ENCODE assay signal across 1 cellular context in the genomic region with DNA sequence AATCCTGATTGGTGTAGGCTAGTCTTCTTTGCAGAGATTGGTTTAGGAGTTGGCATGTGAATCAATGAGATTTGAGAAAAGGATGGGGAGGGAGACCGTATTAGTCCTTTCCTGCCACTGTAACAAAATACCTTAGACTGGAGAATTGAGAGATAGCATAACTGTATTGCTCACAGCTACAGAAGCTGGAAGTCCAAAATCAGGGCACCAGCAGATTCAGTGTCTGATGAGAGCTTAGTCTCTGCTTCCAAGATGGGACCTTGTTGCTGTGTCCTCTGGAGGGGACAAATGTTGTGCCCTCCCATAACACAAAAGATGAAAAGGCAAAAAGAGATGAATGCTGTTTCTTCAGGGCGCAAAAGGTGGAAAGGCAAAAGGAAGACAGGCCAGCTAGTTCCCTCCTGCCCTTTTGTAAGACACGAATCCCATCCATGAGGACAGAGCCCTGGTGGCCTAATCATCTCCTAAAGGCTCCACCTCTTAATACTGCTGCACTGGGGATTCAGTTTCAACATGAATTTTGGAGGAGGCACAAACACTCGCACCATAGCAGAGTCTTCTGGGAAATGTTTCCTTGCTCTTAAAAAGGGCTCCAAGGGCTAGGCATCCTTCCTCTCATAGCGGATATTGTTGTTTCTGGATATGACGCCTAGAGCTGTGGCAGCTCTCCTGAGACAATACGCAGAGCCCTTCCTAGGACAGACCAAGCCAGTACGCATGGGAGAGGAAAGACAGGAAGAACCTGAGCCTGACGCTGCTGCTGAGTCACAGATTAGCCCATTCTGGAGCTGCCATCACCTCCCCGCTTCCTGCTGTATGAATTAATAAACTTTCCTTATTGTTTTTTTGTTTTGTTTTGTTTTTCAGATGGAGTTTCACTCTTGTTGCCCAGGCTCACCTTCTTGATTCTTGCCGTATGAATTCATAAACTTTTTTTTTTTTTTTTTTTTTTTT.
TF ChIP-seq lines count a peak whose summit lies in the region.

No MANE protein-coding gene starts in this region.

TF ChIP-seq in GM23338, 12 proteins besides CTCF, POLR2A, EP300 and RAD21 (continued from another document):
- TF ChIP-seq ZNF462 (CRISPR knock-in tag; IDR thresholded peaks at IDR 0.05) (no peak), ZNF114 (CRISPR knock-in tag; IDR thresholded peaks at IDR 0.05) (no peak), EZH2 (IDR thresholded peaks at IDR 0.05; ENCODE audit: low read depth, unreplicated experiment) (no peak), EZH2phosphoT487 (IDR thresholded peaks at IDR 0.05; ENCODE audit: unreplicated experiment) (no peak), JUNB (IDR thresholded peaks at IDR 0.05; ENCODE audit: unreplicated experiment) (no peak)
- TF ChIP-seq, protein P1, sequence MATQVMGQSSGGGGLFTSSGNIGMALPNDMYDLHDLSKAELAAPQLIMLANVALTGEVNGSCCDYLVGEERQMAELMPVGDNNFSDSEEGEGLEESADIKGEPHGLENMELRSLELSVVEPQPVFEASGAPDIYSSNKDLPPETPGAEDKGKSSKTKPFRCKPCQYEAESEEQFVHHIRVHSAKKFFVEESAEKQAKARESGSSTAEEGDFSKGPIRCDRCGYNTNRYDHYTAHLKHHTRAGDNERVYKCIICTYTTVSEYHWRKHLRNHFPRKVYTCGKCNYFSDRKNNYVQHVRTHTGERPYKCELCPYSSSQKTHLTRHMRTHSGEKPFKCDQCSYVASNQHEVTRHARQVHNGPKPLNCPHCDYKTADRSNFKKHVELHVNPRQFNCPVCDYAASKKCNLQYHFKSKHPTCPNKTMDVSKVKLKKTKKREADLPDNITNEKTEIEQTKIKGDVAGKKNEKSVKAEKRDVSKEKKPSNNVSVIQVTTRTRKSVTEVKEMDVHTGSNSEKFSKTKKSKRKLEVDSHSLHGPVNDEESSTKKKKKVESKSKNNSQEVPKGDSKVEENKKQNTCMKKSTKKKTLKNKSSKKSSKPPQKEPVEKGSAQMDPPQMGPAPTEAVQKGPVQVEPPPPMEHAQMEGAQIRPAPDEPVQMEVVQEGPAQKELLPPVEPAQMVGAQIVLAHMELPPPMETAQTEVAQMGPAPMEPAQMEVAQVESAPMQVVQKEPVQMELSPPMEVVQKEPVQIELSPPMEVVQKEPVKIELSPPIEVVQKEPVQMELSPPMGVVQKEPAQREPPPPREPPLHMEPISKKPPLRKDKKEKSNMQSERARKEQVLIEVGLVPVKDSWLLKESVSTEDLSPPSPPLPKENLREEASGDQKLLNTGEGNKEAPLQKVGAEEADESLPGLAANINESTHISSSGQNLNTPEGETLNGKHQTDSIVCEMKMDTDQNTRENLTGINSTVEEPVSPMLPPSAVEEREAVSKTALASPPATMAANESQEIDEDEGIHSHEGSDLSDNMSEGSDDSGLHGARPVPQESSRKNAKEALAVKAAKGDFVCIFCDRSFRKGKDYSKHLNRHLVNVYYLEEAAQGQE (IDR thresholded peaks at IDR 0.05; ENCODE audit: unreplicated experiment) = no peak
- TF ChIP-seq, protein P2, sequence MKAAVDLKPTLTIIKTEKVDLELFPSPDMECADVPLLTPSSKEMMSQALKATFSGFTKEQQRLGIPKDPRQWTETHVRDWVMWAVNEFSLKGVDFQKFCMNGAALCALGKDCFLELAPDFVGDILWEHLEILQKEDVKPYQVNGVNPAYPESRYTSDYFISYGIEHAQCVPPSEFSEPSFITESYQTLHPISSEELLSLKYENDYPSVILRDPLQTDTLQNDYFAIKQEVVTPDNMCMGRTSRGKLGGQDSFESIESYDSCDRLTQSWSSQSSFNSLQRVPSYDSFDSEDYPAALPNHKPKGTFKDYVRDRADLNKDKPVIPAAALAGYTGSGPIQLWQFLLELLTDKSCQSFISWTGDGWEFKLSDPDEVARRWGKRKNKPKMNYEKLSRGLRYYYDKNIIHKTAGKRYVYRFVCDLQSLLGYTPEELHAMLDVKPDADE (IDR thresholded peaks at IDR 0.05) = no peak
